Comparison of ENCODE assay signal across 14 cellular contexts in the genomic region with DNA sequence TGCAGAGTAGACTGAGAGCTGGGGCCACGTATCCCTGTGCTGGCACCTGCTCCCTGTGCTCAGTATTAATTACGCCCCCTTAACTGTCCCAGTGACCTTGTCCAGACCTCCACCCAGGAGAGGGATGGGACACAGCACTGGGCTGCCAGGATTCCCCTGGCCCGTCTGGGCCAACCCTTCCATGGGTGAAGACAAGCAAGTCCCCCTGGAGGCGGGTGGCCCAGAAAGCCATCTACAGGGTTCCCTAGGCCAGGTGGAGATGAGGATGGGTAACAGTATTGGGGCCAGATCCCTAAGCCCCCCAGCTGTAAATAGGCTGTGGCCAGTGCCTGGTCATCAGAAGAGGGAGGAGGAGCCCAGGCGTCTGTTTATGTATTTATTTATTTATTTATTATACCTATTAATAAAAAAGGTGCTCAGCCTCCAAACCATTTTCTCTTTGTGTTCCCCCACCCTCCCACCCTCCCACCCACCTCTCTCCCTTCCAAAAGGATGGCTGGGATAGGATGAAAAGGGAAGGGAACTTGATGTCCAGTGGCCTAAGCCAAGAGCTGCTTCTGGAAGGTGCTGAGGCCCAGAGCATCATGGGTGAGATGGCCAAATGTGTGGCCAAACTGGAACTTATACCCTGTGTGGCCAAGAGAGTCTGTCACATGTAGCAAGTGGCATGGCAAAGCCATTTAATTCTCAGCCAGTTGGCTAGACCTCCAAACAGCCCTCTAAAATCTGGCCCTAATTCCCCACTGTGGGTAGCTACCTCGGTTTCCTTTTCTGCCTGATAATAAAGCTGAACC. TPM values are rescaled to one million over a fixed set of nuclear protein-coding genes. Genes with fewer than 3 reads are reported as not detected.
"Had no signal": no experiment of that assay in that cellular context is flagged by ENCODE, and none has a peak within 500 bp of the region (broad histone marks: within the 10 kb centered on the region; RNA-seq: fewer than 3 reads in every experiment).

No MANE protein-coding gene starts in this region.

- H3K27me3 ChIP-seq: left lung, tibial nerve had no signal

- DNase-seq: activated CD4-positive, alpha-beta T cell treated with anti-CD3 and anti-CD28 coated beads, Interleukin-2, amount 50 U/mL, for 4 hours; activated CD4-positive, CD25-positive, alpha-beta regulatory T cell treated with anti-CD3 and anti-CD28 coated beads, Interleukin-2, amount 50 U/mL, for 72 hours; activated naive CD4-positive, alpha-beta T cell treated with anti-CD3 and anti-CD28 coated beads, Interleukin-2, amount 10 ng/mL, durations not matched to agents 7 days and 5 days; activated T-cell treated with anti-CD3 and anti-CD28 coated beads, Interleukin-2, amount 50 U/mL, for 1 hour; dermis blood vessel endothelial cell; kidney; left lung; natural killer cell; SK-N-SH; stimulated activated CD4-positive, alpha-beta T cell treated with anti-CD3 and anti-CD28 coated beads, Interleukin-1b, Interleukin-23, amount 100 ng/mL, for 48 hours; T-helper 1 cell; T1000 had no signal

- H3K36me3 ChIP-seq: prostate gland had no signal

- ATAC-seq: left lung, natural killer cell had no signal

- H3K4me1 ChIP-seq: prostate gland had no signal

- H3K9me3 ChIP-seq: left lung, prostate gland, SK-N-SH, tibial nerve had no signal

- H3K27ac ChIP-seq: left lung had no signal

- H3K4me3 ChIP-seq: left lung, prostate gland, tibial nerve had no signal

RNA-seq across cellular contexts. Expression of a gene that starts 56.5 kb away (rescaled TPM):
- total RNA-seq: dermis blood vessel endothelial cell had no signal
